ENCODE assay signal across 12 cellular contexts in the genomic region with DNA sequence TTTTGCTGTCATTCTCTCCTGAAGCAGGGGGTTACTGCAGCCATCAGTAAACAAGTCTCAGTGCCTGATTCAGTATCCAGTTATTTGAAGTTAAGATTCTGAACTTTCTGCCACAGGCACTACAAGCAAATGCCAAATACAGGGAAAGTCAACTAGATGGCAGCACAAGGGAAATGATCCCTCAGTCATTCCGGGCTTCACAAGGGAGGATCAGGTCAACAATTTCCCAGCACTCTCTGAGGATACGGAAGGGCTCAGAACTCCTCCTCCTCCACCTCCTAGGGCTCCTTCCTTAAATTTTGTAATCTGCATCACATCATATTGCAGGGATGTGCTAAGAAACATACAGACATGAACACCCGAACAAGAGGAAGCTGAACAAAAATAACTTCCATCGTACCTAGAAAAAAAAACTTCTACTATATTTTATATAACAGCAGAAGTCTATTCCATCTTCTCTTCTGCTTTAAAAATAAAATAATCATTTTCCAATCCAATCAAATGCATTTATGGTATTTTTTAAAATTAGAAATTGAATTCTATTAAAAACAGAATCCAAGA.
A peak's percentile ranks its signal among the peaks of the same experiment; 100 is the strongest.
DNase-seq lines count a peak whose midpoint lies in the region; ATAC-seq and TF ChIP-seq lines count a peak whose summit lies in the region.
"Had no signal": no experiment of that assay in that cellular context is flagged by ENCODE, and none has a peak within 500 bp of the region (broad histone marks: within the 10 kb centered on the region; RNA-seq: fewer than 3 reads in every experiment).

No MANE protein-coding gene starts in this region.

- DNase-seq in EL (peak; percentile 43), NCI-H69 (lab: John Stamatoyannopoulos, UW) (peak; percentile 35), epithelial cell of esophagus (ENCODE audit: low read depth) (peak; percentile 40), neural crest cell (ENCODE audit: low read depth, low spot score) (no peak), NCI-H2196 (lab: John Stamatoyannopoulos, UW; ENCODE audit: unreplicated experiment) (no peak), KG1 (lab: John Stamatoyannopoulos, UW) (no peak), KBM-7 (no peak)
- DNase-seq: amniotic stem cell; NCI-H1105 treated with DMSO at 0.1 percent for 48 hours; stimulated activated CD4-positive, alpha-beta T cell treated with anti-CD3 and anti-CD28 coated beads, Interleukin-15, amount 100 ng/mL, for 24 hours; T1000 had no signal

- peak; percentile 55 for TF ChIP-seq CTCF in epithelial cell of esophagus (IDR thresholded peaks at IDR 0.05; ENCODE audit: insufficient read depth, low read depth, low read length, missing control alignments)
- TF ChIP-seq CTCF in neural crest cell (conservative IDR thresholded peaks at IDR 0.05), result peak; percentile 31

- H3K9me3 Mint-ChIP-seq in neural crest cell, result peaks cover 5% of the 10 kb centered on the region

- peak overlapping the region; percentile 50 for H3K27ac Mint-ChIP-seq in neural crest cell (ENCODE audit: unreplicated experiment)

- ATAC-seq in GM18870 (IDR thresholded peaks at IDR 0.05; ENCODE audit: unreplicated experiment), result no peak

- no peaks in the 10 kb centered on the region for H3K27me3 Mint-ChIP-seq in neural crest cell (ENCODE audit: low read depth)

- in situ Hi-C loops in KBM-7 (cut with MboI; ENCODE audit: low pct_unique_long_range_greater_than_20kb, low sequenced_read_pairs), result no loop called here

- H3K36me3 Mint-ChIP-seq in neural crest cell (ENCODE audit: low read depth), result no peaks in the 10 kb centered on the region

- no peak overlapping the region for H3K4me3 Mint-ChIP-seq in neural crest cell

- H3K4me3 ChIP-seq in epithelial cell of esophagus (ENCODE audit: low read length), result no peak overlapping the region

- peaks cover 25% of the 10 kb centered on the region for H3K4me1 Mint-ChIP-seq in neural crest cell

Comparison
In these comparisons a context has a peak if more than half of its experiments do, and no peak if none do; other contexts are left out.
1. DNase-seq: peak in EL (single experiment), NCI-H69 (single experiment) and epithelial cell of esophagus (single experiment); none in neural crest cell (single experiment), NCI-H2196 (single experiment), KG1 (single experiment) and KBM-7 (single experiment).